9 cellular contexts compared by ENCODE assay signal in the genomic region with DNA sequence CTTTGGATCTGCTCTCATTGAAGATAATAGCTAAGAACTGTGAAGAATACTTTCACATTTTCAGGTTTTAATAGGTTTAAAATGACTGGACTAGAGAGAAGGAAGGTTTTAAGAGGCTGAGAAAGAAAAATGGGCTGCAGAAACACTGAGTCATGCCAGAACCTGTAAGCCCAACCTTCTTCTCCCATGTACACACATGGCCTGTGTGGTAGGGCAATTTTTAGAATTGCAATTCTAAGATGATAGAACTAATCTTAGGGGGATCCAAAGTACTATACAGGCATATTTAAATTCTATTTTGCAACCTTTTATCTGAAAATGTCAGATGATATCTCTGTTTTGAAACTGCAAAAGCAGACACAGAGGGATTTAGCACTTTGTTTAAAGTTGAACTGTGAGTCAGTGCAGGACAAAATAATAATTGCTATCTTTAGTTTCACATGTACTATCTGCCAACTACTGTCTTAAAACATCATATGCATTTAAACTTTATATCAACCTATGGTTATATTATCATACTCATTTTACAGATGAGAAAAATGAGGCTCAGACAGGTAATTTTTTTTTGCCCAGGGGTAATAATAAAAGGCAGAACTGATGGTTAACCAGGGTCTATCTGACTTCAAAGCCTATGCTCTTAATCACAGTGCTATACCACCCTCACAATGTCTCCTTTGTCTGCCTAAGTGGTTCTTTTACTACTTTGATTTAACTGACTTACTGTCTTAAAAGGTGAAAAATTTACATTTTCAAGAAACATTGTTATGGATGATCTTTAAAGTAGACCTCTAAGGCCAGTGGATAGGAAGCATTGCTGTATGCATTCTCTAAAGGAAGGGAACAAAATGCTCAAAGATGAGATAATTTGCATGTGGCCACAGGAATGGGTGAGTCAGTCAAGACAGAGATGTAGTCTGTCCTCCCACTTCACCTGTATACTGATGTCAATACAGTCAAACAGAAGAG. TPM values are rescaled to one million over a fixed set of nuclear protein-coding genes. Genes with fewer than 3 reads are reported as not detected.
DNase-seq lines count a peak whose midpoint lies in the region; ATAC-seq, FAIRE-seq and TF ChIP-seq lines count a peak whose summit lies in the region.
"Had no signal": no experiment of that assay in that cellular context is flagged by ENCODE, and none has a peak within 500 bp of the region (broad histone marks: within the 10 kb centered on the region; RNA-seq: fewer than 3 reads in every experiment).

No MANE protein-coding gene starts in this region.

- no peak overlapping the region for H3K14ac ChIP-seq in mesenchymal stem cell (ENCODE audit: low read length in 2 of 2)

- H3K27me3 ChIP-seq in mesenchymal stem cell (ENCODE audit: control insufficient read depth in 1 of 2, insufficient read depth in 1 of 2, low read length in 2 of 2) (no peaks in the 10 kb centered on the region), aorta (ENCODE audit: control insufficient read depth in 1 of 2, insufficient read depth in 2 of 2, low read length in 1 of 2) (no peaks in the 10 kb centered on the region), osteoblast (ENCODE audit: insufficient read depth, low read length) (no peaks in the 10 kb centered on the region)

- no peak overlapping the region for H2BK120ac ChIP-seq in mesenchymal stem cell (ENCODE audit: low read depth, low read length)

- H2AFZ ChIP-seq in mesenchymal stem cell (ENCODE audit: low read depth, low read length), result no peak overlapping the region
- H2AFZ ChIP-seq in osteoblast (ENCODE audit: low read length), result no peak overlapping the region

- no peak overlapping the region for H3K9ac ChIP-seq in mesenchymal stem cell (ENCODE audit: low read length)

- no peak overlapping the region for H3K27ac ChIP-seq in mesenchymal stem cell (ENCODE audit: low read length, poor library complexity, severe bottlenecking)
- no peak overlapping the region for H3K27ac ChIP-seq in aorta (ENCODE audit: low read depth in 1 of 2, low read length in 2 of 2)
- H3K27ac ChIP-seq in osteoblast (ENCODE audit: low read depth, low read length), result no peak overlapping the region

- H4K91ac ChIP-seq in mesenchymal stem cell (ENCODE audit: low read length), result no peak overlapping the region

- no peak overlapping the region for H3K4ac ChIP-seq in mesenchymal stem cell (ENCODE audit: low read depth in 1 of 2, low read length in 2 of 2)

- H3K79me1 ChIP-seq in mesenchymal stem cell (replicated peaks; ENCODE audit: low read length, poor library complexity, severe bottlenecking), result no peaks in the 10 kb centered on the region

- no peak overlapping the region for H3K23ac ChIP-seq in mesenchymal stem cell (ENCODE audit: low read length in 2 of 2)

- no peaks in the 10 kb centered on the region for H4K20me1 ChIP-seq in osteoblast (ENCODE audit: insufficient read depth, low read length)

- intact Hi-C loops in aorta (cut with DNase I), result no loop called here

- no peak overlapping the region for H3K18ac ChIP-seq in mesenchymal stem cell (ENCODE audit: low read depth in 1 of 2, low read length in 2 of 2)

- peak; percentile 58 for FAIRE-seq in RCC 7860 (lab: Jason Lieb, UNC)

- H2BK15ac ChIP-seq in mesenchymal stem cell (ENCODE audit: low read depth, poor library complexity, severe bottlenecking), result no peak overlapping the region

- no peak for TF ChIP-seq CTCF in osteoblast (IDR thresholded peaks at IDR 0.05; ENCODE audit: extremely low read depth, low read depth, low read length)

- H3K9me3 ChIP-seq in mesenchymal stem cell (ENCODE audit: control insufficient read depth, low read length) (no peaks in the 10 kb centered on the region), aorta (ENCODE audit: control insufficient read depth, low read length) (no peaks in the 10 kb centered on the region), osteoblast (ENCODE audit: low read depth, low read length) (no peaks in the 10 kb centered on the region)

- no peaks in the 10 kb centered on the region for H3K79me2 ChIP-seq in osteoblast (ENCODE audit: insufficient read depth, low read length)

- H2BK12ac ChIP-seq in mesenchymal stem cell (ENCODE audit: low read length in 2 of 2), result no peak overlapping the region

- H2BK5ac ChIP-seq in mesenchymal stem cell (ENCODE audit: low read depth, low read length, poor library complexity, severe bottlenecking), result no peak overlapping the region

- H4K8ac ChIP-seq in mesenchymal stem cell (ENCODE audit: low read length), result no peak overlapping the region

- H3K4me2 ChIP-seq in mesenchymal stem cell (ENCODE audit: low read length, poor library complexity, severe bottlenecking) (no peak overlapping the region), osteoblast (ENCODE audit: insufficient read depth, low read length) (no peak overlapping the region)

- ATAC-seq in GM19351 (IDR thresholded peaks at IDR 0.05; ENCODE audit: unreplicated experiment) (peak; percentile 89), HG02852 (IDR thresholded peaks at IDR 0.05; ENCODE audit: unreplicated experiment) (peak; percentile 90), aorta (ENCODE audit: low FRiP score) (no peak)

- peak; percentile 10 for DNase-seq in RCC 7860 (ENCODE audit: low spot score)
- peak; percentile 73 for DNase-seq in mesenchymal stem cell
- DNase-seq in stimulated activated CD4-positive, alpha-beta T cell treated with anti-CD3 and anti-CD28 coated beads, Interleukin-2, amount 100 ng/mL, for 24 hours, result no peak
- DNase-seq in aorta, result no peak
- DNase-seq in stimulated activated CD4-positive, alpha-beta T cell treated with anti-CD3 and anti-CD28 coated beads, Interleukin-2, amount 100 ng/mL, for 48 hours, result no peak
- no peak for DNase-seq in osteoblast (ENCODE audit: insufficient read length, low spot score, missing footprints)
- DNase-seq: NCI-H446 treated with DMSO at 0.1 percent for 48 hours had no signal

- H3K4me3 ChIP-seq in mesenchymal stem cell (ENCODE audit: insufficient read depth in 1 of 2, low read depth in 1 of 2, low read length in 2 of 2) (no peak overlapping the region), aorta (ENCODE audit: low read length in 2 of 2) (no peak overlapping the region), osteoblast (ENCODE audit: insufficient read depth, low read length) (no peak overlapping the region)

- H3K4me1 ChIP-seq in mesenchymal stem cell (ENCODE audit: control insufficient read depth, insufficient read depth, low read depth, low read length) (no peaks in the 10 kb centered on the region), aorta (ENCODE audit: control insufficient read depth in 1 of 2, insufficient read depth in 2 of 2, low read length in 2 of 2) (no peaks in the 10 kb centered on the region), osteoblast (ENCODE audit: insufficient read depth, low read length) (no peaks in the 10 kb centered on the region)

- no peak overlapping the region for H2AK5ac ChIP-seq in mesenchymal stem cell (ENCODE audit: low read length, severe bottlenecking)

- H3K36me3 ChIP-seq in mesenchymal stem cell (ENCODE audit: control insufficient read depth in 1 of 2, insufficient read depth in 2 of 2, low read depth in 1 of 2, low read length in 2 of 2) (no peaks in the 10 kb centered on the region), aorta (ENCODE audit: control insufficient read depth in 1 of 2, insufficient read depth in 2 of 2, low read length in 1 of 2) (no peaks in the 10 kb centered on the region), osteoblast (ENCODE audit: insufficient read depth, low read length) (no peaks in the 10 kb centered on the region)

RNA-seq across cellular contexts. Expression of a gene that starts 4.3 kb away (rescaled TPM):
- not detected for polyA plus RNA-seq in mesenchymal stem cell (2013, experiment 1 of 2)
- 0.03 TPM for polyA plus RNA-seq in mesenchymal stem cell (2013, experiment 2 of 2)
- total RNA-seq in aorta (not detected), osteoblast (0.29 TPM in 1 of 2 replicates, not detected in the other)
- under 1 TPM; 0.13 to 0.15 TPM for polyA plus RNA-seq in aorta

Comparison
In these comparisons a context has a peak if more than half of its experiments do, and no peak if none do; other contexts are left out.
1. DNase-seq: peak in RCC 7860 (single experiment) and mesenchymal stem cell (single experiment); none in stimulated activated CD4-positive, alpha-beta T cell treated with anti-CD3 and anti-CD28 coated beads, Interleukin-2, amount 100 ng/mL, for 24 hours (0 of 2), aorta (0 of 2), stimulated activated CD4-positive, alpha-beta T cell treated with anti-CD3 and anti-CD28 coated beads, Interleukin-2, amount 100 ng/mL, for 48 hours (0 of 2) and osteoblast (single experiment).